ENCODE assay signal across 16 cellular contexts in genomic region chr12:53805801-53806200, GRCh38. TPM values are rescaled to one million over a fixed set of nuclear protein-coding genes. Genes with fewer than 3 reads are reported as not detected.
"Had no signal": no experiment of that assay in that cellular context is flagged by ENCODE, and none has a peak within 500 bp of the region (broad histone marks: within the 10 kb centered on the region; RNA-seq: fewer than 3 reads in every experiment).

No MANE protein-coding gene starts in this region.

- H3K36me3 ChIP-seq: brain microvascular endothelial cell, tibial artery, uterus had no signal

- H3K4me3 ChIP-seq: psoas muscle, tibial artery, uterus had no signal

- H3K27ac ChIP-seq: brain microvascular endothelial cell, psoas muscle, tibial artery, uterus had no signal

- H3K9me3 ChIP-seq: psoas muscle, tibial artery, uterus had no signal

- DNase-seq: activated CD4-positive, alpha-beta T cell treated with anti-CD3 and anti-CD28 coated beads, Interleukin-2, amount 50 U/mL, for 4 hours; activated CD4-positive, CD25-positive, alpha-beta regulatory T cell treated with anti-CD3 and anti-CD28 coated beads, Interleukin-2, amount 50 U/mL, for 72 hours; activated effector memory CD4-positive, alpha-beta T cell treated with Interleukin-2 at 50 U/mL for 16 hours; activated T-cell treated with anti-CD3 and anti-CD28 coated beads, Interleukin-2, amount 50 U/mL, for 1 hour; brain microvascular endothelial cell; cerebellar nuclear complex; dermis blood vessel endothelial cell; endodermal cell; left ventricle myocardium superior; mesendoderm; psoas muscle; T-helper 17 cell; tibial artery; uterus had no signal

- H3K4me1 ChIP-seq: psoas muscle, tibial artery, uterus had no signal

RNA-seq across cellular contexts. Expression of gene CISTR, which starts 54.0 kb away (rescaled TPM):
- total RNA-seq: dermis blood vessel endothelial cell, endodermal cell, osteoblast, psoas muscle, T-helper 17 cell, uterus had no signal
- polyA plus RNA-seq: esophagus, psoas muscle had no signal
